25 cellular contexts compared by ENCODE assay signal in the genomic region with DNA sequence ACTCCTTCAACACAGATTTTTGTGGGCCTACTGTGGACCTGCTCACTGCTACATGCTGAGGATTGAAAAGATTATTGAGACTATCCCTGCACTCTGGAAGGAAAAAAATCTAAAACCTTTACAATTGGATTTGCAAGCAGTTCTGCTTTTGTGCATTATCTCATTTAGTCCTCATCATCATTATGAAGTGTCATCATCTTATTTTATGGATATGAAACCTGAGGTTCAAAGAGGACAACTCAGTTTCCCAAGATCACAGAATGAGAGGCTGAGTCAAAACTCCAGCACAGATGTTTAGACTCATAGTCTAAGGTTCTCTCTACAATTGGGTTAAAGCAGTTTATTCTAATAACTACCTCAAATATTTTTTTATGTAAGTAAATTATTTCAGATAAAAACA.
DNase-seq lines count a peak whose midpoint lies in the region; ATAC-seq and TF ChIP-seq lines count a peak whose summit lies in the region.
"Had no signal": no experiment of that assay in that cellular context is flagged by ENCODE, and none has a peak within 500 bp of the region (broad histone marks: within the 10 kb centered on the region; RNA-seq: fewer than 3 reads in every experiment).

No MANE protein-coding gene starts in this region.

- no peak overlapping the region for H3K4me3 ChIP-seq in breast epithelium
- H3K4me3 ChIP-seq: body of pancreas, coronary artery, lung, tibial artery had no signal

- no peak for ATAC-seq in GM19328 (IDR thresholded peaks at IDR 0.05; ENCODE audit: unreplicated experiment)
- ATAC-seq: body of pancreas had no signal

- no peaks in the 10 kb centered on the region for H3K36me3 ChIP-seq in breast epithelium
- H3K36me3 ChIP-seq: tibial artery had no signal

- no peaks in the 10 kb centered on the region for H3K27me3 Mint-ChIP-seq in MCF 10A (ENCODE audit: insufficient read depth, unreplicated experiment)
- H3K27me3 Mint-ChIP-seq in dendritic cell treated with granulocyte-macrophage colony-stimulating factor and Interleukin-4, amounts not matched to agents 40 ng/mL and 50 ng/mL, for 4 days, result no peaks in the 10 kb centered on the region
- H3K27me3 Mint-ChIP-seq: activated naive CD8-positive, alpha-beta T cell; B cell had no signal

- H3K27ac Mint-ChIP-seq in MCF 10A (ENCODE audit: low read depth, unreplicated experiment), result no peak overlapping the region
- peak overlapping the region; percentile 82 for H3K27ac Mint-ChIP-seq in dendritic cell treated with granulocyte-macrophage colony-stimulating factor and Interleukin-4, amounts not matched to agents 40 ng/mL and 50 ng/mL, for 4 days
- H3K27ac Mint-ChIP-seq: activated naive CD8-positive, alpha-beta T cell; B cell had no signal

- no peak for TF ChIP-seq CTCF in MCF 10A (IDR thresholded peaks at IDR 0.05; ENCODE audit: unreplicated experiment)
- no peak for TF ChIP-seq CTCF in breast epithelium (IDR thresholded peaks at IDR 0.05)

- POLR2A ChIA-PET in MCF 10A (lab: Yijun Ruan, JAX), result no interaction called here

- peaks cover 34% of the 10 kb centered on the region for H3K4me1 Mint-ChIP-seq in MCF 10A (ENCODE audit: insufficient read depth, unreplicated experiment)
- H3K4me1 Mint-ChIP-seq in dendritic cell treated with granulocyte-macrophage colony-stimulating factor and Interleukin-4, amounts not matched to agents 40 ng/mL and 50 ng/mL, for 4 days (ENCODE audit: low read depth), result peaks cover 14% of the 10 kb centered on the region

- CTCF ChIA-PET in MCF 10A (lab: Yijun Ruan, JAX), result no interaction called here

- intact Hi-C loops in MCF 10A (cut with micrococcal nuclease) (loop anchor here (10.0 kb wide), 1 partner anchor 68 kb away; no protein-coding TSS in a partner anchor), breast epithelium (cut with DNase I; ENCODE audit: low total_unique reads) (no loop called here)
- intact Hi-C loops in dendritic cell treated with granulocyte-macrophage colony-stimulating factor and Interleukin-4, amounts not matched to agents 40 ng/mL and 50 ng/mL, for 4 days (cut with micrococcal nuclease), result loop anchor here (2.0 to 5.0 kb wide), 5 partner anchors 45 to 162 kb away; no protein-coding TSS in a partner anchor

- no peak overlapping the region for H3K4me3 Mint-ChIP-seq in MCF 10A (ENCODE audit: unreplicated experiment)
- H3K4me3 Mint-ChIP-seq in dendritic cell treated with granulocyte-macrophage colony-stimulating factor and Interleukin-4, amounts not matched to agents 40 ng/mL and 50 ng/mL, for 4 days, result no peak overlapping the region
- H3K4me3 Mint-ChIP-seq: activated naive CD8-positive, alpha-beta T cell; B cell had no signal

- no TSS peak for BruUV-seq in MCF 10A (replicated peaks; lab: Mats Ljungman, UMichigan)

- TF ChIP-seq POLR2A in breast epithelium (IDR thresholded peaks at IDR 0.05), result no peak

- no peaks in the 10 kb centered on the region for H3K9me3 ChIP-seq in breast epithelium
- H3K9me3 ChIP-seq: body of pancreas, tibial artery had no signal

- no peaks in the 10 kb centered on the region for H3K36me3 Mint-ChIP-seq in MCF 10A (ENCODE audit: insufficient read depth, unreplicated experiment)
- H3K36me3 Mint-ChIP-seq in dendritic cell treated with granulocyte-macrophage colony-stimulating factor and Interleukin-4, amounts not matched to agents 40 ng/mL and 50 ng/mL, for 4 days (ENCODE audit: low read depth), result no peaks in the 10 kb centered on the region
- H3K36me3 Mint-ChIP-seq: activated naive CD8-positive, alpha-beta T cell had no signal

- no peaks in the 10 kb centered on the region for H3K4me1 ChIP-seq in breast epithelium
- H3K4me1 ChIP-seq: tibial artery had no signal

- no peak overlapping the region for H3K27ac ChIP-seq in breast epithelium
- H3K27ac ChIP-seq: 22Rv1, coronary artery, KMS-11, tibial artery had no signal

- H3K27me3 ChIP-seq in breast epithelium, result no peaks in the 10 kb centered on the region
- H3K27me3 ChIP-seq: body of pancreas, tibial artery had no signal

- DNase-seq in MCF 10A (ENCODE audit: unreplicated experiment), result peak; percentile 28
- no peak for DNase-seq in breast epithelium (ENCODE audit: low spot score in 2 of 2)
- DNase-seq in NOMO-1 (lab: John Stamatoyannopoulos, UW; ENCODE audit: unreplicated experiment in 2 of 2), result peak; percentile 37 to 89
- DNase-seq in NCI-H1105 treated with DMSO at 0.1 percent for 48 hours (lab: John Stamatoyannopoulos, UW), result no peak
- DNase-seq in HUDEP-2 (lab: John Stamatoyannopoulos, UW; ENCODE audit: unreplicated experiment in 76 of 76), result no peak
- no peak for DNase-seq in NCI-H226
- DNase-seq: activated CD4-positive, CD25-positive, alpha-beta regulatory T cell treated with anti-CD3 and anti-CD28 coated beads, Interleukin-2, amount 50 U/mL, for 72 hours; body of pancreas; foreskin melanocyte; kidney; NCI-H1417; NCI-H2107; occipital lobe; right cardiac atrium; stimulated activated naive CD4-positive, alpha-beta T cell treated with Interleukin-2 at 50 U/mL for 16 hours; T-helper 9 cell; tibial artery had no signal

- no peaks in the 10 kb centered on the region for H3K9me3 Mint-ChIP-seq in MCF 10A (ENCODE audit: unreplicated experiment)
- H3K9me3 Mint-ChIP-seq in dendritic cell treated with granulocyte-macrophage colony-stimulating factor and Interleukin-4, amounts not matched to agents 40 ng/mL and 50 ng/mL, for 4 days, result no peaks in the 10 kb centered on the region

Comparison
In these comparisons a context has a peak if more than half of its experiments do, and no peak if none do; other contexts are left out.
1. DNase-seq: peak in MCF 10A (single experiment) and NOMO-1 (2 of 2); none in breast epithelium (0 of 2), NCI-H1105 treated with DMSO at 0.1 percent for 48 hours (single experiment), HUDEP-2 (0 of 76) and NCI-H226 (single experiment).